ENCODE assay signal across 34 cellular contexts in genomic region chr18:13987956-13988355, GRCh38.
"Had no signal": no experiment of that assay in that cellular context is flagged by ENCODE, and none has a peak within 500 bp of the region (broad histone marks: within the 10 kb centered on the region; RNA-seq: fewer than 3 reads in every experiment).

No MANE protein-coding gene starts in this region.

- H3K36me3 Mint-ChIP-seq: activated CD4-positive, alpha-beta memory T cell treated with anti-CD3 and anti-CD28 coated beads for 36 hours; activated naive CD4-positive, alpha-beta T cell treated with anti-CD3 and anti-CD28 coated beads, Interleukin-2, amount 50 U/mL, for 72 hours; activated naive CD8-positive, alpha-beta T cell treated with anti-CD3 and anti-CD28 coated beads for 36 hours had no signal

- H3K27ac ChIP-seq: adrenal gland, body of pancreas, brain microvascular endothelial cell, breast epithelium, VCaP had no signal

- H3K9me3 ChIP-seq: adrenal gland, body of pancreas, breast epithelium had no signal

- H3K4me3 Mint-ChIP-seq: activated B cell treated with CpG ODN at 0.5 μM for 24 hours; activated CD4-positive, alpha-beta memory T cell treated with anti-CD3 and anti-CD28 coated beads for 36 hours; activated CD4-positive, alpha-beta T cell treated with anti-CD3 and anti-CD28 coated beads, Interleukin-2, amount 10 ng/mL, durations not matched to agents 24 days and 14 days; activated CD8-positive, alpha-beta T cell treated with anti-CD3 and anti-CD28 coated beads for 36 hours; activated naive CD4-positive, alpha-beta T cell treated with anti-CD3 and anti-CD28 coated beads for 36 hours; activated naive CD8-positive, alpha-beta T cell treated with anti-CD3 and anti-CD28 coated beads for 36 hours; activated T-cell treated with anti-CD3 and anti-CD28 coated beads, Interleukin-2, amount 50 U/mL, for 4 hours; activated T-cell treated with anti-CD3 and anti-CD28 coated beads, Interleukin-2, amount 50 U/mL, for 72 hours; activated T-helper 1 cell treated with anti-CD3 and anti-CD28 coated beads, Interleukin-12 subunit alpha, Interleukin-12 subunit beta, Interleukin-2, Interleukin-4 antibody, amounts not matched to agents 30 ng/mL and 10 ng/mL and 1 ng/mL, durations not matched to agents 14 hours and 24 hours and 36 hours; activated T-helper 17 cell treated with anti-CD3 and anti-CD28 coated beads, Interleukin-2, amount 50 U/mL, for 72 hours; T-helper 1 cell treated with Interleukin-12 subunit alpha and Interleukin-12 subunit beta and Interleukin-4 antibody, amounts not matched to agents 30 μg/mL and 1 μg/mL, for 36 hours; T-helper 2 cell treated with Interferon-gamma antibody and Interleukin-4, amounts not matched to agents 5 μg/mL and 100 μg/mL, for 36 hours had no signal

- H3K36me3 ChIP-seq: adrenal gland, brain microvascular endothelial cell, breast epithelium had no signal

- H3K9me3 Mint-ChIP-seq: activated CD4-positive, alpha-beta memory T cell treated with anti-CD3 and anti-CD28 coated beads for 36 hours; activated CD8-positive, alpha-beta T cell treated with anti-CD3 and anti-CD28 coated beads for 36 hours; activated naive CD4-positive, alpha-beta T cell treated with anti-CD3 and anti-CD28 coated beads for 36 hours; activated naive CD4-positive, alpha-beta T cell treated with anti-CD3 and anti-CD28 coated beads, Interleukin-2, amount 50 U/mL, for 72 hours; activated naive CD8-positive, alpha-beta T cell treated with anti-CD3 and anti-CD28 coated beads for 36 hours; activated T-helper 1 cell treated with anti-CD3 and anti-CD28 coated beads, Interleukin-12 subunit alpha, Interleukin-12 subunit beta, Interleukin-2, Interleukin-4 antibody, amounts not matched to agents 30 ng/mL and 10 ng/mL and 1 ng/mL, durations not matched to agents 14 hours and 24 hours and 36 hours; T-helper 1 cell treated with Interleukin-12 subunit alpha and Interleukin-12 subunit beta and Interleukin-4 antibody, amounts not matched to agents 30 μg/mL and 1 μg/mL, for 36 hours; T-helper 2 cell treated with Interferon-gamma antibody and Interleukin-4, amounts not matched to agents 5 μg/mL and 100 μg/mL, for 36 hours had no signal

- H3K27ac Mint-ChIP-seq: activated B cell treated with CpG ODN at 0.5 μM for 24 hours; activated CD4-positive, alpha-beta memory T cell treated with anti-CD3 and anti-CD28 coated beads for 36 hours; activated CD4-positive, alpha-beta T cell treated with anti-CD3 and anti-CD28 coated beads, Interleukin-2, amount 10 ng/mL, durations not matched to agents 24 days and 14 days; activated CD8-positive, alpha-beta T cell treated with anti-CD3 and anti-CD28 coated beads for 36 hours; activated naive CD4-positive, alpha-beta T cell treated with anti-CD3 and anti-CD28 coated beads for 36 hours; activated naive CD4-positive, alpha-beta T cell treated with anti-CD3 and anti-CD28 coated beads, Interleukin-2, amount 50 U/mL, for 72 hours; activated naive CD8-positive, alpha-beta T cell treated with anti-CD3 and anti-CD28 coated beads for 36 hours; activated T-cell treated with anti-CD3 and anti-CD28 coated beads, Interleukin-2, amount 50 U/mL, for 72 hours; activated T-helper 1 cell treated with anti-CD3 and anti-CD28 coated beads, Interleukin-12 subunit alpha, Interleukin-12 subunit beta, Interleukin-2, Interleukin-4 antibody, amounts not matched to agents 30 ng/mL and 10 ng/mL and 1 ng/mL, durations not matched to agents 14 hours and 24 hours and 36 hours; activated T-helper 17 cell treated with anti-CD3 and anti-CD28 coated beads, Interleukin-2, amount 50 U/mL, for 72 hours; T-helper 1 cell treated with Interleukin-12 subunit alpha and Interleukin-12 subunit beta and Interleukin-4 antibody, amounts not matched to agents 30 μg/mL and 1 μg/mL, for 36 hours; T-helper 2 cell treated with Interferon-gamma antibody and Interleukin-4, amounts not matched to agents 5 μg/mL and 100 μg/mL, for 36 hours had no signal

- H3K27me3 ChIP-seq: adrenal gland, body of pancreas, brain microvascular endothelial cell, breast epithelium had no signal

- ATAC-seq: activated CD8-positive, alpha-beta T cell treated with anti-CD3 and anti-CD28 coated beads for 36 hours; activated naive CD4-positive, alpha-beta T cell treated with anti-CD3 and anti-CD28 coated beads, Interleukin-2, amount 50 U/mL, for 72 hours; activated T-cell treated with anti-CD3 and anti-CD28 coated beads, Interleukin-2, amount 50 U/mL, for 4 hours; activated T-cell treated with anti-CD3 and anti-CD28 coated beads, Interleukin-2, amount 50 U/mL, for 72 hours; activated T-helper 17 cell treated with anti-CD3 and anti-CD28 coated beads, Interleukin-2, amount 50 U/mL, for 72 hours; body of pancreas had no signal

- H3K4me1 ChIP-seq: adrenal gland, body of pancreas, breast epithelium had no signal

- DNase-seq: activated B cell treated with CpG ODN at 0.5 μM for 24 hours; activated CD4-positive, alpha-beta memory T cell treated with anti-CD3 and anti-CD28 coated beads for 36 hours; activated CD4-positive, alpha-beta T cell treated with anti-CD3 and anti-CD28 coated beads for 4 hours; activated CD4-positive, alpha-beta T cell treated with anti-CD3 and anti-CD28 coated beads, Interleukin-2, amount 10 ng/mL, durations not matched to agents 24 days and 14 days; activated CD4-positive, alpha-beta T cell treated with anti-CD3 and anti-CD28 coated beads, Interleukin-2, amount 50 U/mL, for 1 hour; activated CD4-positive, alpha-beta T cell treated with anti-CD3 and anti-CD28 coated beads, Interleukin-2, amount 50 U/mL, for 4 hours; activated CD4-positive, CD25-positive, alpha-beta regulatory T cell treated with anti-CD3 and anti-CD28 coated beads, Interleukin-2, amount 50 U/mL, for 72 hours; activated CD8-positive, alpha-beta memory T cell treated with anti-CD3 and anti-CD28 coated beads, Interleukin-2, amount 50 U/mL, for 4 hours; activated CD8-positive, alpha-beta T cell treated with anti-CD3 and anti-CD28 coated beads for 36 hours; activated effector memory CD4-positive, alpha-beta T cell treated with anti-CD3 and anti-CD28 coated beads, Interleukin-2, amount 50 U/mL, for 16 hours; activated gamma-delta T cell treated with Interleukin-2 at 50 U/mL for 16 hours; activated naive CD4-positive, alpha-beta T cell; activated naive CD4-positive, alpha-beta T cell treated with anti-CD3 and anti-CD28 coated beads for 36 hours; activated naive CD4-positive, alpha-beta T cell treated with anti-CD3 and anti-CD28 coated beads, Interleukin-2, amount 50 U/mL, for 16 hours; activated naive CD8-positive, alpha-beta T cell treated with anti-CD3 and anti-CD28 coated beads for 36 hours; activated T-cell treated with anti-CD3 and anti-CD28 coated beads for 4 hours; activated T-cell treated with anti-CD3 and anti-CD28 coated beads, Interleukin-2, amount 50 U/mL, for 1 hour; activated T-cell treated with anti-CD3 and anti-CD28 coated beads, Interleukin-2, amount 50 U/mL, for 4 hours; activated T-cell treated with anti-CD3 and anti-CD28 coated beads, Interleukin-2, amount 50 U/mL, for 72 hours; adrenal gland; amniotic stem cell; aorta; body of pancreas; brain microvascular endothelial cell; central memory CD4-positive, alpha-beta T cell; T-helper 2 cell; T-helper 9 cell had no signal

- H3K4me3 ChIP-seq: adrenal gland, body of pancreas, breast epithelium had no signal

- H3K4me1 Mint-ChIP-seq: activated B cell treated with CpG ODN at 0.5 μM for 24 hours; activated CD4-positive, alpha-beta T cell treated with anti-CD3 and anti-CD28 coated beads, Interleukin-2, amount 10 ng/mL, durations not matched to agents 24 days and 14 days; activated naive CD8-positive, alpha-beta T cell treated with anti-CD3 and anti-CD28 coated beads for 36 hours; activated T-helper 17 cell treated with anti-CD3 and anti-CD28 coated beads, Interleukin-2, amount 50 U/mL, for 72 hours had no signal

- H3K27me3 Mint-ChIP-seq: activated B cell treated with CpG ODN at 0.5 μM for 24 hours; activated CD4-positive, alpha-beta T cell treated with anti-CD3 and anti-CD28 coated beads, Interleukin-2, amount 10 ng/mL, durations not matched to agents 24 days and 14 days had no signal
